Comparison of ENCODE assay signal across 1 cellular context in genomic region chr7:157525501-157525915, GRCh38.
A peak's percentile ranks its signal among the peaks of the same experiment; 100 is the strongest.
TF ChIP-seq lines count a peak whose summit lies in the region.

No MANE protein-coding gene starts in this region.

TF ChIP-seq in HCT116, 20 proteins besides CTCF, POLR2A, EP300 and RAD21 (continued from another document):
- peak; percentile 60 for TF ChIP-seq SP1 (IDR thresholded peaks at IDR 0.05; ENCODE audit: low read depth)
- TF ChIP-seq CBX3 (IDR thresholded peaks at IDR 0.05; ENCODE audit: low read depth), result peak; percentile 79
- TF ChIP-seq POLR2AphosphoS5 (IDR thresholded peaks at IDR 0.05; ENCODE audit: low read depth, low read length), result no peak
- no peak for TF ChIP-seq EGR1 (IDR thresholded peaks at IDR 0.05; ENCODE audit: low read depth)
- no peak for TF ChIP-seq YY1 (IDR thresholded peaks at IDR 0.05; ENCODE audit: extremely low read depth, insufficient replicate concordance, low read depth, low read length)
- TF ChIP-seq ZFX (IDR thresholded peaks at IDR 0.05), result no peak
- TF ChIP-seq REST (IDR thresholded peaks at IDR 0.05; ENCODE audit: low read depth), result no peak
